In genomic region chr20:31573555-31574295, GRCh38 we compare ENCODE assay signal across 8 cellular contexts. TPM values are rescaled to one million over a fixed set of nuclear protein-coding genes. Genes with fewer than 3 reads are reported as not detected.
DNase-seq lines count a peak whose midpoint lies in the region; ATAC-seq and TF ChIP-seq lines count a peak whose summit lies in the region.

No MANE protein-coding gene starts in this region.

- no peaks in the 10 kb centered on the region for H3K4me1 ChIP-seq in foreskin keratinocyte

- peak overlapping the region; percentile 70 for H3K27ac Mint-ChIP-seq in activated CD4-positive, alpha-beta T cell treated with anti-CD3 and anti-CD28 coated beads, Interleukin-2, amount 10 ng/mL, durations not matched to agents 7 days and 5 days
- H3K27ac Mint-ChIP-seq in T-cell = peak overlapping the region; percentile 85 to 86
- peak overlapping the region; percentile 90 for H3K27ac Mint-ChIP-seq in stimulated activated effector memory CD8-positive, alpha-beta T cell treated with anti-CD3 and anti-CD28 coated beads, Interleukin-12 subunit alpha, Interleukin-12 subunit beta, amount 100 ng/mL, for 72 hours

- CTCF ChIA-PET in activated CD4-positive, alpha-beta T cell treated with anti-CD3 and anti-CD28 coated beads, Interleukin-2, amount 10 ng/mL, durations not matched to agents 7 days and 5 days (lab: Charles Lee) = interaction anchor here (0.6 to 5.3 kb wide), 10 partner anchors 11 to 144 kb away, joined by 3 to 64 read pairs (median 4); partner anchors contain the start of gene ID1
- CTCF ChIA-PET in T-cell (lab: Charles Lee) = interaction anchor here (0.6 to 4.0 kb wide), 12 partner anchors 8 to 150 kb away, joined by 3 to 46 read pairs (median 6); partner anchors contain the start of gene ID1 (in 1 of the 2)

- H3K4me1 Mint-ChIP-seq in activated CD4-positive, alpha-beta T cell treated with anti-CD3 and anti-CD28 coated beads, Interleukin-2, amount 10 ng/mL, durations not matched to agents 7 days and 5 days = peaks cover 27% of the 10 kb centered on the region
- H3K4me1 Mint-ChIP-seq in T-cell = peaks cover 18 to 29% (median 27%) of the 10 kb centered on the region in 3 donors
- peaks cover 28% of the 10 kb centered on the region for H3K4me1 Mint-ChIP-seq in stimulated activated effector memory CD8-positive, alpha-beta T cell treated with anti-CD3 and anti-CD28 coated beads, Interleukin-12 subunit alpha, Interleukin-12 subunit beta, amount 100 ng/mL, for 72 hours

- peak overlapping the region; percentile 86 for H3K4me3 Mint-ChIP-seq in activated CD4-positive, alpha-beta T cell treated with anti-CD3 and anti-CD28 coated beads, Interleukin-2, amount 10 ng/mL, durations not matched to agents 7 days and 5 days
- peak overlapping the region; percentile 84 to 88 (median 85) for H3K4me3 Mint-ChIP-seq in T-cell
- H3K4me3 Mint-ChIP-seq in stimulated activated effector memory CD8-positive, alpha-beta T cell treated with anti-CD3 and anti-CD28 coated beads, Interleukin-12 subunit alpha, Interleukin-12 subunit beta, amount 100 ng/mL, for 72 hours = peak overlapping the region; percentile 87

- H3K36me3 Mint-ChIP-seq in activated CD4-positive, alpha-beta T cell treated with anti-CD3 and anti-CD28 coated beads, Interleukin-2, amount 10 ng/mL, durations not matched to agents 7 days and 5 days (ENCODE audit: low read depth) = peaks cover 9% of the 10 kb centered on the region
- H3K36me3 Mint-ChIP-seq in T-cell = no peaks in the 10 kb centered on the region
- peaks cover 30% of the 10 kb centered on the region for H3K36me3 Mint-ChIP-seq in stimulated activated effector memory CD8-positive, alpha-beta T cell treated with anti-CD3 and anti-CD28 coated beads, Interleukin-12 subunit alpha, Interleukin-12 subunit beta, amount 100 ng/mL, for 72 hours

- no peak for TF ChIP-seq CTCF in foreskin keratinocyte (conservative IDR thresholded peaks at IDR 0.05)

- H3K9me3 Mint-ChIP-seq in activated CD4-positive, alpha-beta T cell treated with anti-CD3 and anti-CD28 coated beads, Interleukin-2, amount 10 ng/mL, durations not matched to agents 7 days and 5 days = no peaks in the 10 kb centered on the region
- no peaks in the 10 kb centered on the region for H3K9me3 Mint-ChIP-seq in T-cell
- no peaks in the 10 kb centered on the region for H3K9me3 Mint-ChIP-seq in stimulated activated effector memory CD8-positive, alpha-beta T cell treated with anti-CD3 and anti-CD28 coated beads, Interleukin-12 subunit alpha, Interleukin-12 subunit beta, amount 100 ng/mL, for 72 hours

- POLR2A ChIA-PET in activated CD4-positive, alpha-beta T cell treated with anti-CD3 and anti-CD28 coated beads, Interleukin-2, amount 10 ng/mL, durations not matched to agents 7 days and 5 days (lab: Charles Lee) = interaction anchor here (0.6 to 1.8 kb wide), 4 partner anchors 30 to 315 kb away, joined by 5 to 9 read pairs (median 8); partner anchors contain the start of gene ID1
- POLR2A ChIA-PET in T-cell (lab: Charles Lee) = interaction anchor here (0.9 to 1.2 kb wide), 4 partner anchors 17 to 38 kb away, joined by 4 to 13 read pairs (median 5); partner anchors contain the start of gene ID1 (in 1 of the 2)

- peak in 2 of 4 experiments; percentile 1 to 4 for ATAC-seq in T-cell (replicated peaks in 1 of 4)
- no peak for ATAC-seq in foreskin keratinocyte
- ATAC-seq in stimulated activated effector memory CD8-positive, alpha-beta T cell treated with anti-CD3 and anti-CD28 coated beads, Interleukin-12 subunit alpha, Interleukin-12 subunit beta, amount 100 ng/mL, for 72 hours = peak; percentile 0
- ATAC-seq in left lobe of liver = no peak

- H3K27me3 Mint-ChIP-seq in activated CD4-positive, alpha-beta T cell treated with anti-CD3 and anti-CD28 coated beads, Interleukin-2, amount 10 ng/mL, durations not matched to agents 7 days and 5 days = no peaks in the 10 kb centered on the region
- no peaks in the 10 kb centered on the region for H3K27me3 Mint-ChIP-seq in T-cell

- no peak for DNase-seq in activated CD4-positive, alpha-beta T cell treated with anti-CD3 and anti-CD28 coated beads, Interleukin-2, amount 10 ng/mL, durations not matched to agents 7 days and 5 days
- DNase-seq in activated CD4-positive, alpha-beta T cell treated with anti-CD3 and anti-CD28 coated beads, Interleukin-2, amount 50 U/mL, for 1 hour = no peak
- DNase-seq in HT-29 (ENCODE audit: low spot score) = peak; percentile 82
- no peak for DNase-seq in T-cell
- DNase-seq in foreskin keratinocyte = no peak
- no peak for DNase-seq in stimulated activated effector memory CD8-positive, alpha-beta T cell treated with anti-CD3 and anti-CD28 coated beads, Interleukin-12 subunit alpha, Interleukin-12 subunit beta, amount 100 ng/mL, for 72 hours (ENCODE audit: low spot score in 2 of 2)
- DNase-seq in left lobe of liver (ENCODE audit: low spot score) = no peak
- DNase-seq in stimulated activated naive CD4-positive, alpha-beta T cell (lab: John Stamatoyannopoulos, UW) = no peak

- H3K27ac ChIP-seq in foreskin keratinocyte = peak overlapping the region; percentile 74

- no peaks in the 10 kb centered on the region for H3K27me3 ChIP-seq in foreskin keratinocyte

RNA-seq across cellular contexts. Expression of gene ID1, which starts 31.4 kb away (rescaled TPM):
- total RNA-seq in activated CD4-positive, alpha-beta T cell treated with anti-CD3 and anti-CD28 coated beads, Interleukin-2, amount 10 ng/mL, durations not matched to agents 7 days and 5 days = 1 to 10 TPM in 1 of 2 experiments, under 1 TPM in 1; 0.85 to 1.4 TPM
- 1,531 and 1,848 TPM in 2 replicates for total RNA-seq in HT-29 (2014; rRNA removed; shearing (Covaris generic))
- total RNA-seq in T-cell (10 to 100 TPM in 1 of 5 donors, 1 to 10 TPM in 4; 1.4 to 11.2 (median 2.2) TPM), foreskin keratinocyte (18.8 and 27.9 TPM in 2 replicates), left lobe of liver (37.2 TPM)
- 21.4 and 31.9 TPM in 2 replicates for polyA plus RNA-seq in foreskin keratinocyte

RNA-seq across cellular contexts. Expression of gene HM13, which starts 59.5 kb away (rescaled TPM):
- 100 to 1,000 TPM; 137 to 146 TPM for total RNA-seq in activated CD4-positive, alpha-beta T cell treated with anti-CD3 and anti-CD28 coated beads, Interleukin-2, amount 10 ng/mL, durations not matched to agents 7 days and 5 days
- total RNA-seq in HT-29 (2014; rRNA removed; shearing (Covaris generic)) = 107 and 115 TPM in 2 replicates
- total RNA-seq in T-cell (100 to 1,000 TPM; 108 to 149 (median 140) TPM), foreskin keratinocyte (105 and 125 TPM in 2 replicates), left lobe of liver (147 TPM)
- 132 and 150 TPM in 2 replicates for polyA plus RNA-seq in foreskin keratinocyte

Comparison
In these comparisons a context has a peak if more than half of its experiments do, and no peak if none do; other contexts are left out.
1. RNA of gene ID1, which starts 31.4 kb away (total RNA-seq): 1,531 to 1,848 TPM in HT-29; 37.2 TPM in left lobe of liver (single experiment), 18.8 to 27.9 TPM in foreskin keratinocyte, 1.4 to 11.2 TPM in T-cell and 0.85 to 1.4 TPM in activated CD4-positive, alpha-beta T cell treated with anti-CD3 and anti-CD28 coated beads, Interleukin-2, amount 10 ng/mL, durations not matched to agents 7 days and 5 days; every median in the first group is over 10 times any median in the second.
2. Peak in every context shown above with its lines, with median percentiles within 50 percentile points of each other: H3K27ac Mint-ChIP-seq and H3K4me3 Mint-ChIP-seq.